Comparison of ENCODE assay signal across 1 cellular context in the genomic region with DNA sequence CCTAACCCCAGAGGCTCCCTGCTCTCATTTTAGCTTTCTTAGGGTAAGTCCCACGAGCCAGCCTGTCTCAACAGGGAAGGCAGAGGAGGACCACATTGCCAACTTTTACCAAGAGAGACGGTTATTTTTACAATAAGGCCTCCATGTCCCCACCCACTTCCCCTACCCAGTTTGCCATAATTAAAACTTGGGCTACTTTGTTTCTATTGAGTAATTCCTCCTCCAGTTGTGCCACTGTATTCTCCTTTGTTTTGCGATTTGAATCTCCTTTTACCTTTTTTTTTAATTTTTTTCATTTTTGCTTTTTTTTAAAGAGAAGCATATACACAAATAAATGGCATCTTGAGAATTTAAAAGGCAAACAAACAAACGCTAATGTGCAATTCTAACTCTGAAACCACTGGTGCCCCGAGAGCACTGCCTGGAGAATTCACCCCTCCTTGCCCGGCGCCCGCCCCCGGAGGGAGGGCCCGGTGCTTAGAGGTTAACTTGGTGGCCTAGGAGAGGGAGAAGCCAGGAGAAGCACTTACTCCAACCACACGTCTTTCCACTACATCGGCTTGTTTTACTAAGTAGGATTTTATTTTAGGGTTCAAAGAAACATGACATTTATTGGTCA.
TF ChIP-seq lines count a peak whose summit lies in the region.

No MANE protein-coding gene starts in this region.

TF ChIP-seq in GM23338, 12 proteins besides CTCF, POLR2A, EP300 and RAD21 (continued from another document):
- TF ChIP-seq ZNF331 (CRISPR knock-in tag; IDR thresholded peaks at IDR 0.05; ENCODE audit: low read depth) (no peak), POLR2AphosphoS5 (IDR thresholded peaks at IDR 0.05; ENCODE audit: low read depth) (no peak), JUNB (IDR thresholded peaks at IDR 0.05; ENCODE audit: unreplicated experiment) (no peak)
- TF ChIP-seq, protein P1, sequence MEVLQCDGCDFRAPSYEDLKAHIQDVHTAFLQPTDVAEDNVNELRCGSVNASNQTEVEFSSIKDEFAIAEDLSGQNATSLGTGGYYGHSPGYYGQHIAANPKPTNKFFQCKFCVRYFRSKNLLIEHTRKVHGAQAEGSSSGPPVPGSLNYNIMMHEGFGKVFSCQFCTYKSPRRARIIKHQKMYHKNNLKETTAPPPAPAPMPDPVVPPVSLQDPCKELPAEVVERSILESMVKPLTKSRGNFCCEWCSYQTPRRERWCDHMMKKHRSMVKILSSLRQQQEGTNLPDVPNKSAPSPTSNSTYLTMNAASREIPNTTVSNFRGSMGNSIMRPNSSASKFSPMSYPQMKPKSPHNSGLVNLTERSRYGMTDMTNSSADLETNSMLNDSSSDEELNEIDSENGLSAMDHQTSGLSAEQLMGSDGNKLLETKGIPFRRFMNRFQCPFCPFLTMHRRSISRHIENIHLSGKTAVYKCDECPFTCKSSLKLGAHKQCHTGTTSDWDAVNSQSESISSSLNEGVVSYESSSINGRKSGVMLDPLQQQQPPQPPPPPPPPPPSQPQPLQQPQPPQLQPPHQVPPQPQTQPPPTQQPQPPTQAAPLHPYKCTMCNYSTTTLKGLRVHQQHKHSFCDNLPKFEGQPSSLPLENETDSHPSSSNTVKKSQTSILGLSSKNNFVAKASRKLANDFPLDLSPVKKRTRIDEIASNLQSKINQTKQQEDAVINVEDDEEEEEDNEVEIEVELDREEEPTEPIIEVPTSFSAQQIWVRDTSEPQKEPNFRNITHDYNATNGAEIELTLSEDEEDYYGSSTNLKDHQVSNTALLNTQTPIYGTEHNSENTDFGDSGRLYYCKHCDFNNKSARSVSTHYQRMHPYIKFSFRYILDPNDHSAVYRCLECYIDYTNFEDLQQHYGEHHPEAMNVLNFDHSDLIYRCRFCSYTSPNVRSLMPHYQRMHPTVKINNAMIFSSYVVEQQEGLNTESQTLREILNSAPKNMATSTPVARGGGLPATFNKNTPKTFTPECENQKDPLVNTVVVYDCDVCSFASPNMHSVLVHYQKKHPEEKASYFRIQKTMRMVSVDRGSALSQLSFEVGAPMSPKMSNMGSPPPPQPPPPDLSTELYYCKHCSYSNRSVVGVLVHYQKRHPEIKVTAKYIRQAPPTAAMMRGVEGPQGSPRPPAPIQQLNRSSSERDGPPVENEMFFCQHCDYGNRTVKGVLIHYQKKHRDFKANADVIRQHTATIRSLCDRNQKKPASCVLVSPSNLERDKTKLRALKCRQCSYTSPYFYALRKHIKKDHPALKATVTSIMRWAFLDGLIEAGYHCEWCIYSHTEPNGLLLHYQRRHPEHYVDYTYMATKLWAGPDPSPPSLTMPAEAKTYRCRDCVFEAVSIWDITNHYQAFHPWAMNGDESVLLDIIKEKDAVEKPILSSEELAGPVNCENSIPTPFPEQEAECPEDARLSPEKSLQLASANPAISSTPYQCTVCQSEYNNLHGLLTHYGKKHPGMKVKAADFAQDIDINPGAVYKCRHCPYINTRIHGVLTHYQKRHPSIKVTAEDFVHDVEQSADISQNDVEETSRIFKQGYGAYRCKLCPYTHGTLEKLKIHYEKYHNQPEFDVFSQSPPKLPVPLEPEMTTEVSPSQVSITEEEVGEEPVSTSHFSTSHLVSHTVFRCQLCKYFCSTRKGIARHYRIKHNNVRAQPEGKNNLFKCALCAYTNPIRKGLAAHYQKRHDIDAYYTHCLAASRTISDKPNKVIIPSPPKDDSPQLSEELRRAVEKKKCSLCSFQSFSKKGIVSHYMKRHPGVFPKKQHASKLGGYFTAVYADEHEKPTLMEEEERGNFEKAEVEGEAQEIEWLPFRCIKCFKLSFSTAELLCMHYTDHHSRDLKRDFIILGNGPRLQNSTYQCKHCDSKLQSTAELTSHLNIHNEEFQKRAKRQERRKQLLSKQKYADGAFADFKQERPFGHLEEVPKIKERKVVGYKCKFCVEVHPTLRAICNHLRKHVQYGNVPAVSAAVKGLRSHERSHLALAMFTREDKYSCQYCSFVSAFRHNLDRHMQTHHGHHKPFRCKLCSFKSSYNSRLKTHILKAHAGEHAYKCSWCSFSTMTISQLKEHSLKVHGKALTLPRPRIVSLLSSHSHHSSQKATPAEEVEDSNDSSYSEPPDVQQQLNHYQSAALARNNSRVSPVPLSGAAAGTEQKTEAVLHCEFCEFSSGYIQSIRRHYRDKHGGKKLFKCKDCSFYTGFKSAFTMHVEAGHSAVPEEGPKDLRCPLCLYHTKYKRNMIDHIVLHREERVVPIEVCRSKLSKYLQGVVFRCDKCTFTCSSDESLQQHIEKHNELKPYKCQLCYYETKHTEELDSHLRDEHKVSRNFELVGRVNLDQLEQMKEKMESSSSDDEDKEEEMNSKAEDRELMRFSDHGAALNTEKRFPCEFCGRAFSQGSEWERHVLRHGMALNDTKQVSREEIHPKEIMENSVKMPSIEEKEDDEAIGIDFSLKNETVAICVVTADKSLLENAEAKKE (CRISPR knock-in tag; IDR thresholded peaks at IDR 0.05): no peak
TF ChIP-seq in GM23338: peak in this region for 0.
